ENCODE assay signal across 10 cellular contexts in the genomic region with DNA sequence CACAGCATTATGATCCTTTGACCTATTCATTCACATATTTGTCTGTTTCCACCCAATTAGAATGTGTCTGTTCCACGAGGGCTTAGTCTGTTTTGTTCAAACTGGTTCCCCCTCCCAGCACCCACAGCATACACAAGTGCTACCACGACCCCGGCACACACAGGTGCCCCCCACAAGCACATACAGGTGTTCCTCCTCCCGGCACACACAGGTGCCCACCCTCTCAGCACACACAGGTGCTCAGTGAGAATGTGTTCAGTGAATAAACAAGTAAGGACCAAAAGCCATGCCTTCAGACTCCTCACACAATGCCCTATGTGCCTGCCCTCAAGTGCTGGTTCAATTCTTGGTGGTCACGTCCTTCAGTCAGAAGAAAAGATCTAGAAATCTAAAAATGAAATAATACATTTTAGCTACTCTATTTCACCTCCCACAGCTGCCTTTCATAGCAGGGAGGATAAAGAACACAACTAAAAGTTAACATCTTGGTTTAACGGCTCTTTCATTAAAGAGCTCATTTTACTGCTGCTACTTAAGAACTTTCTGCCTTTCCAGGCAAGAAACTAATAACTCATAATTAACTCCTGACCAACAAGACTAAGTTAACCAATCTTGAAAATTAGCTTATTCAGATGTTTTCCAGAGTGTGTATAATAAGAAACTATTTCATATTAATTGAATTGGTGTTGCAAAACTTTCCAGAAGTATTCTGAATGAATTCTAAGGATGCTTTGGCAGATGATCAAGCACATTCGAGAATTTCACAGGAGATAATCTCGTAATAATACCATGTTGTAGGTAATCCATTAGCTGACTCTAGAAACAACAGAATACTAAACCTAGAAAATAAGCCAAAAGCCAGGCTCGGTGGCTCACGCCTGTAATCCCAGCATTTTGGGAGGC. TPM values are rescaled to one million over a fixed set of nuclear protein-coding genes. Genes with fewer than 3 reads are reported as not detected.
DNase-seq lines count a peak whose midpoint lies in the region; TF ChIP-seq lines count a peak whose summit lies in the region.
"Had no signal": no experiment of that assay in that cellular context is flagged by ENCODE, and none has a peak within 500 bp of the region (broad histone marks: within the 10 kb centered on the region; RNA-seq: fewer than 3 reads in every experiment).

No MANE protein-coding gene starts in this region.

- H3K27me3 Mint-ChIP-seq in nephron progenitor cell (ENCODE audit: low read depth, poor library complexity) = peaks cover 17% of the 10 kb centered on the region

- peaks cover 20 to 49% (median 37%) of the 10 kb centered on the region in 10 experiments for H3K4me1 ChIP-seq in BLaER1 treated with 17β-estradiol and CSF1 and Interleukin-3, amounts not matched to agents 10 nM and 100 nM
- H3K4me1 ChIP-seq in HUES6 (ENCODE audit: control insufficient read depth, insufficient read depth, low read length) = peaks cover 19% of the 10 kb centered on the region
- peaks cover 10% of the 10 kb centered on the region for H3K4me1 ChIP-seq in colonic mucosa

- no peak for TF ChIP-seq CTCF in colonic mucosa (IDR thresholded peaks at IDR 0.05)
- no peak for TF ChIP-seq CTCF in nephron progenitor cell (IDR thresholded peaks at IDR 0.05)

- H3K9me3 ChIP-seq in BLaER1 treated with 17β-estradiol and CSF1 and Interleukin-3, amounts not matched to agents 10 nM and 100 nM (replicated peaks in 1 of 11) = no peaks in the 10 kb centered on the region; a peak in 3 of 22 replicates
- no peaks in the 10 kb centered on the region for H3K9me3 ChIP-seq in HUES6 (ENCODE audit: control insufficient read depth, insufficient read depth, low read depth, low read length)
- H3K9me3 ChIP-seq in colonic mucosa = no peaks in the 10 kb centered on the region

- peak overlapping the region; percentile 78 to 98 (median 92); a peak in 17 of 22 replicates for H3K4me2 ChIP-seq in BLaER1 treated with 17β-estradiol and CSF1 and Interleukin-3, amounts not matched to agents 10 nM and 100 nM

- DNase-seq in colonic mucosa = no peak
- no peak for DNase-seq in nephron progenitor cell
- no peak for DNase-seq in inferior parietal cortex (ENCODE audit: extremely low spot score)
- no peak for DNase-seq in pons (ENCODE audit: low spot score)
- DNase-seq in KBM-7 = no peak
- DNase-seq in nucleus accumbens (lab: John Stamatoyannopoulos, UW) = no peak
- DNase-seq: NCI-H524 treated with DMSO at 0.1 percent for 48 hours; stimulated activated CD4-positive, alpha-beta T cell treated with anti-CD3 and anti-CD28 coated beads, Interleukin-4, amount 100 ng/mL, for 24 hours had no signal

- H3K4me3 Mint-ChIP-seq in nephron progenitor cell = peak overlapping the region; percentile 90

- peaks cover 0 to 15% (median 0%) of the 10 kb centered on the region in 11 experiments; a peak in 2 of 22 replicates for H4K20me1 ChIP-seq in BLaER1 treated with 17β-estradiol and CSF1 and Interleukin-3, amounts not matched to agents 10 nM and 100 nM

- peaks cover 10% of the 10 kb centered on the region for H3K9me3 Mint-ChIP-seq in nephron progenitor cell

- H3K4me3 ChIP-seq in BLaER1 treated with 17β-estradiol and CSF1 and Interleukin-3, amounts not matched to agents 10 nM and 100 nM = no peak overlapping the region
- peak overlapping the region; percentile 94; the same call in 1 of the 2 replicates for H3K4me3 ChIP-seq in HUES6 (ENCODE audit: low read depth, low read length)
- no peak overlapping the region for H3K4me3 ChIP-seq in colonic mucosa

- intact Hi-C loops in colonic mucosa (cut with DNase I) = no loop called here

- H3K27me3 ChIP-seq in BLaER1 treated with 17β-estradiol and CSF1 and Interleukin-3, amounts not matched to agents 10 nM and 100 nM = no peaks in the 10 kb centered on the region
- H3K27me3 ChIP-seq in HUES6 (ENCODE audit: control insufficient read depth, insufficient read depth, low read length) (peaks cover 6% of the 10 kb centered on the region), colonic mucosa (no peaks in the 10 kb centered on the region)

- H3K27ac Mint-ChIP-seq in nephron progenitor cell = peak overlapping the region; percentile 32

- H3K27ac ChIP-seq in BLaER1 treated with 17β-estradiol and CSF1 and Interleukin-3, amounts not matched to agents 10 nM and 100 nM = 0 out of 22 replicates have a peak overlapping the region, but pooled peaks of 2 of the 11 experiments have one; percentile 7 to 53
- H3K27ac ChIP-seq in HUES6 (ENCODE audit: low read depth, low read length) (no peak overlapping the region), colonic mucosa (peak overlapping the region; percentile 62)

- peaks cover 51% of the 10 kb centered on the region for H3K4me1 Mint-ChIP-seq in nephron progenitor cell

- H3K9ac ChIP-seq in BLaER1 treated with 17β-estradiol and CSF1 and Interleukin-3, amounts not matched to agents 10 nM and 100 nM = no peak overlapping the region
- H3K9ac ChIP-seq in HUES6 (ENCODE audit: low read length) (no peak overlapping the region), colonic mucosa (ENCODE audit: low read depth in 2 of 2, low read length in 2 of 2) (no peak overlapping the region)

- no peaks in the 10 kb centered on the region for H3K36me3 ChIP-seq in BLaER1 treated with 17β-estradiol and CSF1 and Interleukin-3, amounts not matched to agents 10 nM and 100 nM
- H3K36me3 ChIP-seq in HUES6 (ENCODE audit: control insufficient read depth, insufficient read depth, low read length) = no peaks in the 10 kb centered on the region
- H3K36me3 ChIP-seq in colonic mucosa = no peaks in the 10 kb centered on the region

- peaks cover 6% of the 10 kb centered on the region for H3K36me3 Mint-ChIP-seq in nephron progenitor cell (ENCODE audit: low read depth)

- in situ Hi-C loops in KBM-7 (cut with MboI; ENCODE audit: low pct_unique_long_range_greater_than_20kb, low sequenced_read_pairs) = no loop called here

RNA-seq across cellular contexts. Expression of gene DNMBP, which starts 2.3 kb away (rescaled TPM):
- 10 to 100 TPM; 38.4 to 53.5 TPM for total RNA-seq in colonic mucosa
